In genomic region chr6:96723362-96723761, GRCh38 we compare ENCODE assay signal across 27 cellular contexts.
"Had no signal": no experiment of that assay in that cellular context is flagged by ENCODE, and none has a peak within 500 bp of the region (broad histone marks: within the 10 kb centered on the region; RNA-seq: fewer than 3 reads in every experiment).

No MANE protein-coding gene starts in this region.

- H3K9me3 Mint-ChIP-seq: naive thymus-derived CD4-positive, alpha-beta T cell; natural killer cell; nephron; neural progenitor cell; stimulated activated effector memory CD8-positive, alpha-beta T cell treated with anti-CD3 and anti-CD28 coated beads, Interleukin-12 subunit alpha, Interleukin-12 subunit beta, amount 100 ng/mL, for 72 hours; stimulated activated naive B cell treated with anti-CD40 and anti-IgM and Interleukin-4, amounts not matched to agents 10 μg/mL and 1 μg/mL and 100 μg/mL, for 72 hours; stimulated activated naive CD8-positive, alpha-beta T cell treated with anti-CD3 and anti-CD28 coated beads, Interleukin-15, Interleukin-2, amounts not matched to agents 100 ng/mL and 50 ng/mL, for 24 hours had no signal

- H3K27me3 ChIP-seq: neural progenitor cell, ovary, right lobe of liver, sigmoid colon, stomach, suprapubic skin, testis, tibial artery, transverse colon, upper lobe of left lung, vagina had no signal

- H3K4me1 Mint-ChIP-seq: naive thymus-derived CD4-positive, alpha-beta T cell; natural killer cell; nephron; neural progenitor cell; stimulated activated effector memory CD8-positive, alpha-beta T cell treated with anti-CD3 and anti-CD28 coated beads, Interleukin-12 subunit alpha, Interleukin-12 subunit beta, amount 100 ng/mL, for 72 hours; stimulated activated naive B cell treated with anti-CD40 and anti-IgM and Interleukin-4, amounts not matched to agents 10 μg/mL and 1 μg/mL and 100 μg/mL, for 72 hours had no signal

- FAIRE-seq: small intestine, urothelium cell line had no signal

- H3K4me3 Mint-ChIP-seq: naive thymus-derived CD4-positive, alpha-beta T cell; natural killer cell; nephron; neural progenitor cell; stimulated activated effector memory CD8-positive, alpha-beta T cell treated with anti-CD3 and anti-CD28 coated beads, Interleukin-12 subunit alpha, Interleukin-12 subunit beta, amount 100 ng/mL, for 72 hours; stimulated activated naive B cell treated with anti-CD40 and anti-IgM and Interleukin-4, amounts not matched to agents 10 μg/mL and 1 μg/mL and 100 μg/mL, for 72 hours; stimulated activated naive CD8-positive, alpha-beta T cell treated with anti-CD3 and anti-CD28 coated beads, Interleukin-15, Interleukin-2, amounts not matched to agents 100 ng/mL and 50 ng/mL, for 24 hours had no signal

- H3K36me3 ChIP-seq: neural progenitor cell, ovary, right lobe of liver, sigmoid colon, stomach, suprapubic skin, tibial artery, transverse colon, upper lobe of left lung, vagina had no signal

- H3K36me3 Mint-ChIP-seq: naive thymus-derived CD4-positive, alpha-beta T cell; natural killer cell; neural progenitor cell; stimulated activated effector memory CD8-positive, alpha-beta T cell treated with anti-CD3 and anti-CD28 coated beads, Interleukin-12 subunit alpha, Interleukin-12 subunit beta, amount 100 ng/mL, for 72 hours; stimulated activated naive B cell treated with anti-CD40 and anti-IgM and Interleukin-4, amounts not matched to agents 10 μg/mL and 1 μg/mL and 100 μg/mL, for 72 hours had no signal

- H3K27ac ChIP-seq: neural progenitor cell, ovary, psoas muscle, right lobe of liver, sigmoid colon, stomach, suprapubic skin, testis, tibial artery, transverse colon, upper lobe of left lung, vagina had no signal

- H3K9me3 ChIP-seq: ovary, psoas muscle, right lobe of liver, sigmoid colon, stomach, suprapubic skin, testis, tibial artery, transverse colon, upper lobe of left lung, vagina had no signal

- DNase-seq: naive thymus-derived CD4-positive, alpha-beta T cell; natural killer cell; occipital lobe; ovary; psoas muscle; right cardiac atrium; right lobe of liver; sigmoid colon; small intestine; stimulated activated CD4-positive, alpha-beta T cell treated with anti-CD3 and anti-CD28 coated beads, Interleukin-15, amount 100 ng/mL, for 24 hours; stimulated activated CD4-positive, alpha-beta T cell treated with anti-CD3 and anti-CD28 coated beads, Interleukin-2, amount 100 ng/mL, for 24 hours; stimulated activated CD4-positive, alpha-beta T cell treated with anti-CD3 and anti-CD28 coated beads, Interleukin-2, amount 100 ng/mL, for 48 hours; stimulated activated CD4-positive, alpha-beta T cell treated with anti-CD3 and anti-CD28 coated beads, Interleukin-4, amount 100 ng/mL, for 24 hours; stimulated activated naive B cell treated with anti-CD40 and anti-IgM and Interleukin-4, amounts not matched to agents 10 μg/mL and 1 μg/mL and 100 μg/mL, for 72 hours; stimulated activated naive CD4-positive, alpha-beta T cell treated with Interleukin-2 at 50 U/mL for 16 hours; stomach; testis; tibial artery; transverse colon; upper lobe of left lung had no signal

- H3K4me1 ChIP-seq: neural progenitor cell, psoas muscle, right lobe of liver, sigmoid colon, suprapubic skin, testis, tibial artery, transverse colon, upper lobe of left lung, vagina had no signal

- ATAC-seq: naive thymus-derived CD4-positive, alpha-beta T cell; natural killer cell; psoas muscle; right cardiac atrium; right lobe of liver; stimulated activated effector memory CD8-positive, alpha-beta T cell treated with anti-CD3 and anti-CD28 coated beads, Interleukin-12 subunit alpha, Interleukin-12 subunit beta, amount 100 ng/mL, for 72 hours; stimulated activated naive B cell treated with anti-CD40 and anti-IgM and Interleukin-4, amounts not matched to agents 10 μg/mL and 1 μg/mL and 100 μg/mL, for 72 hours had no signal

- H3K4me3 ChIP-seq: neural progenitor cell, ovary, psoas muscle, right lobe of liver, sigmoid colon, stomach, suprapubic skin, testis, tibial artery, transverse colon, upper lobe of left lung, vagina had no signal

- H3K27ac Mint-ChIP-seq: naive thymus-derived CD4-positive, alpha-beta T cell; natural killer cell; nephron; neural progenitor cell; stimulated activated effector memory CD8-positive, alpha-beta T cell treated with anti-CD3 and anti-CD28 coated beads, Interleukin-12 subunit alpha, Interleukin-12 subunit beta, amount 100 ng/mL, for 72 hours; stimulated activated naive B cell treated with anti-CD40 and anti-IgM and Interleukin-4, amounts not matched to agents 10 μg/mL and 1 μg/mL and 100 μg/mL, for 72 hours; stimulated activated naive CD8-positive, alpha-beta T cell treated with anti-CD3 and anti-CD28 coated beads, Interleukin-15, Interleukin-2, amounts not matched to agents 100 ng/mL and 50 ng/mL, for 24 hours had no signal
